In the genomic region with DNA sequence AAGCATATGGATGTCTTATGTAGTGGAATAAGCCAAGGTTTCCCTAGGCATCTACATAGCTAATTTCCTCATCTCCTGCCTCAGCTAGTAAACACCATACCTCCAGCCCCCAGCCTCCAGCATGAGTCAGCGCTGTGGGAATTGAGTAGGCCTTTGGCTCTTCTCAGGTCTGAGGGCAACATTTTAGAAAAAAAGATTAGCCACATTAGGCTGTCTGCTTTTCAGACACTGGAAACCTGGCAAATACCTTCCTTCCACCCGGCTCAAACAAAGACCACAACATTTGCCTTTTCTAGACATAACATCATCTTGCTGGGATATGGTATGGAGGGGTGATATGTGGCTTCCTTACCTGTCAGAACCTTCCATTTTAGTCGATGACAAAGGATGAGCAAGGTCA, we compare ENCODE assay signal across 16 cellular contexts. TPM values are rescaled to one million over a fixed set of nuclear protein-coding genes. Genes with fewer than 3 reads are reported as not detected.
DNase-seq lines count a peak whose midpoint lies in the region; ATAC-seq lines count a peak whose summit lies in the region.
"Had no signal": no experiment of that assay in that cellular context is flagged by ENCODE, and none has a peak within 500 bp of the region (broad histone marks: within the 10 kb centered on the region; RNA-seq: fewer than 3 reads in every experiment).

No MANE protein-coding gene starts in this region.

- H3K9me3 Mint-ChIP-seq in stimulated activated effector memory CD8-positive, alpha-beta T cell treated with anti-CD3 and anti-CD28 coated beads, Interleukin-12 subunit alpha, Interleukin-12 subunit beta, amount 100 ng/mL, for 72 hours, result no peaks in the 10 kb centered on the region
- H3K9me3 Mint-ChIP-seq: memory B cell had no signal

- H3K36me3 Mint-ChIP-seq in stimulated activated effector memory CD8-positive, alpha-beta T cell treated with anti-CD3 and anti-CD28 coated beads, Interleukin-12 subunit alpha, Interleukin-12 subunit beta, amount 100 ng/mL, for 72 hours, result no peaks in the 10 kb centered on the region
- H3K36me3 Mint-ChIP-seq: memory B cell, neural progenitor cell had no signal

- intact Hi-C loops in left ventricle myocardium superior (cut with micrococcal nuclease), result no loop called here

- no peak for ATAC-seq in left ventricle myocardium superior
- no peak for ATAC-seq in stimulated activated effector memory CD8-positive, alpha-beta T cell treated with anti-CD3 and anti-CD28 coated beads, Interleukin-12 subunit alpha, Interleukin-12 subunit beta, amount 100 ng/mL, for 72 hours
- ATAC-seq: activated naive CD8-positive, alpha-beta T cell treated with anti-CD3 and anti-CD28 coated beads, Interleukin-2, amount 50 U/mL, for 24 hours; sciatic nerve had no signal

- DNase-seq in Daoy (ENCODE audit: low read depth), result peak; percentile 51
- peak; percentile 13 for DNase-seq in H4 (ENCODE audit: low spot score)
- DNase-seq in amniotic epithelial cell (ENCODE audit: low read depth), result peak; percentile 37
- DNase-seq in myocyte (ENCODE audit: low read depth), result peak; percentile 43
- DNase-seq in left ventricle myocardium superior, result no peak
- DNase-seq in stimulated activated effector memory CD8-positive, alpha-beta T cell treated with anti-CD3 and anti-CD28 coated beads, Interleukin-12 subunit alpha, Interleukin-12 subunit beta, amount 100 ng/mL, for 72 hours (ENCODE audit: low spot score in 2 of 2), result no peak
- no peak for DNase-seq in NCI-H446 treated with DMSO at 0.1 percent for 48 hours (lab: John Stamatoyannopoulos, UW)
- DNase-seq in NCI-H2029 treated with DMSO at 0.1 percent for 48 hours (lab: John Stamatoyannopoulos, UW), result no peak
- DNase-seq: activated naive CD8-positive, alpha-beta T cell treated with anti-CD3 and anti-CD28 coated beads, Interleukin-2, amount 50 U/mL, for 24 hours; DND-41; NCI-H1105; thyroid gland had no signal

- H3K4me1 Mint-ChIP-seq in stimulated activated effector memory CD8-positive, alpha-beta T cell treated with anti-CD3 and anti-CD28 coated beads, Interleukin-12 subunit alpha, Interleukin-12 subunit beta, amount 100 ng/mL, for 72 hours, result no peaks in the 10 kb centered on the region
- H3K4me1 Mint-ChIP-seq: activated naive CD8-positive, alpha-beta T cell treated with anti-CD3 and anti-CD28 coated beads, Interleukin-2, amount 50 U/mL, for 24 hours; memory B cell had no signal

- H3K4me3 Mint-ChIP-seq in stimulated activated effector memory CD8-positive, alpha-beta T cell treated with anti-CD3 and anti-CD28 coated beads, Interleukin-12 subunit alpha, Interleukin-12 subunit beta, amount 100 ng/mL, for 72 hours, result no peak overlapping the region
- H3K4me3 Mint-ChIP-seq: activated naive CD8-positive, alpha-beta T cell treated with anti-CD3 and anti-CD28 coated beads, Interleukin-2, amount 50 U/mL, for 24 hours; memory B cell; neural progenitor cell had no signal

- H3K27ac Mint-ChIP-seq in stimulated activated effector memory CD8-positive, alpha-beta T cell treated with anti-CD3 and anti-CD28 coated beads, Interleukin-12 subunit alpha, Interleukin-12 subunit beta, amount 100 ng/mL, for 72 hours, result no peak overlapping the region
- H3K27ac Mint-ChIP-seq: activated naive CD8-positive, alpha-beta T cell treated with anti-CD3 and anti-CD28 coated beads, Interleukin-2, amount 50 U/mL, for 24 hours; memory B cell; neural progenitor cell had no signal

RNA-seq across cellular contexts. Expression of gene CCDC195, which starts 6.1 kb away (rescaled TPM):
- total RNA-seq in Daoy (2014; rRNA removed; shearing (Covaris generic)), result not detected in 2 replicates
- not detected in 2 replicates for total RNA-seq in H4 (2014; rRNA removed; shearing (Covaris generic))
- 3.6 TPM in 1 of 2 replicates, not detected in the other for total RNA-seq in myocyte
- 0.33 TPM for polyA plus RNA-seq in myocyte (2012)
- not detected for total RNA-seq in left ventricle myocardium superior
- total RNA-seq: glomerular endothelial cell, sciatic nerve, thyroid gland had no signal

Comparison
In these comparisons a context has a peak if more than half of its experiments do, and no peak if none do; other contexts are left out.
1. DNase-seq: peak in Daoy (single experiment), H4 (single experiment), amniotic epithelial cell (single experiment) and myocyte (single experiment); none in left ventricle myocardium superior (single experiment), stimulated activated effector memory CD8-positive, alpha-beta T cell treated with anti-CD3 and anti-CD28 coated beads, Interleukin-12 subunit alpha, Interleukin-12 subunit beta, amount 100 ng/mL, for 72 hours (0 of 2), NCI-H446 treated with DMSO at 0.1 percent for 48 hours (single experiment) and NCI-H2029 treated with DMSO at 0.1 percent for 48 hours (single experiment).